Comparison of ENCODE assay signal across 8 cellular contexts in genomic region chr3:52055537-52056351, GRCh38. TPM values are rescaled to one million over a fixed set of nuclear protein-coding genes. Genes with fewer than 3 reads are reported as not detected.
DNase-seq lines count a peak whose midpoint lies in the region; ATAC-seq and TF ChIP-seq lines count a peak whose summit lies in the region.

No MANE protein-coding gene starts in this region.

- H3K27me3 Mint-ChIP-seq in activated T-helper 1 cell treated with anti-CD3 and anti-CD28 coated beads, Interleukin-12 subunit alpha, Interleukin-12 subunit beta, Interleukin-2, Interleukin-4 antibody, amounts not matched to agents 30 ng/mL and 10 ng/mL and 1 ng/mL, durations not matched to agents 14 hours and 24 hours and 36 hours (ENCODE audit: insufficient read depth): peaks cover 2% of the 10 kb centered on the region

- no peak for ATAC-seq in aorta (ENCODE audit: low FRiP score)

- DNase-seq in HCEC 1CT (peak; percentile 61), NOMO-1 treated with DMSO at 0.1 percent for 48 hours (lab: John Stamatoyannopoulos, UW; ENCODE audit: unreplicated experiment) (peak; percentile 43), fibroblast of pulmonary artery (ENCODE audit: low read depth) (peak; percentile 62), aorta (no peak), NCI-H526 treated with DMSO at 0.1 percent for 48 hours (lab: John Stamatoyannopoulos, UW) (no peak)
- DNase-seq in activated T-helper 1 cell treated with anti-CD3 and anti-CD28 coated beads, Interleukin-12 subunit alpha, Interleukin-12 subunit beta, Interleukin-2, Interleukin-4 antibody, amounts not matched to agents 30 ng/mL and 10 ng/mL and 1 ng/mL, durations not matched to agents 14 hours and 24 hours and 36 hours (ENCODE audit: low spot score): peak; percentile 43

- TF ChIP-seq CTCF in fibroblast of pulmonary artery (IDR thresholded peaks at IDR 0.05; ENCODE audit: low read length, missing control alignments): peak; percentile 9

- peaks cover 38% of the 10 kb centered on the region for H3K4me1 Mint-ChIP-seq in activated T-helper 1 cell treated with anti-CD3 and anti-CD28 coated beads, Interleukin-12 subunit alpha, Interleukin-12 subunit beta, Interleukin-2, Interleukin-4 antibody, amounts not matched to agents 30 ng/mL and 10 ng/mL and 1 ng/mL, durations not matched to agents 14 hours and 24 hours and 36 hours (ENCODE audit: low read depth)

- peak overlapping the region; percentile 62 to 65 for H3K27ac ChIP-seq in aorta (ENCODE audit: low read depth in 1 of 2, low read length in 2 of 2)

- H2AFZ ChIP-seq in neuron (ENCODE audit: low read depth, low read length): peak overlapping the region; percentile 53

- peaks cover 28% of the 10 kb centered on the region for H3K36me3 Mint-ChIP-seq in activated T-helper 1 cell treated with anti-CD3 and anti-CD28 coated beads, Interleukin-12 subunit alpha, Interleukin-12 subunit beta, Interleukin-2, Interleukin-4 antibody, amounts not matched to agents 30 ng/mL and 10 ng/mL and 1 ng/mL, durations not matched to agents 14 hours and 24 hours and 36 hours (ENCODE audit: low read depth)

- peak overlapping the region; percentile 85 for H3K27ac Mint-ChIP-seq in activated T-helper 1 cell treated with anti-CD3 and anti-CD28 coated beads, Interleukin-12 subunit alpha, Interleukin-12 subunit beta, Interleukin-2, Interleukin-4 antibody, amounts not matched to agents 30 ng/mL and 10 ng/mL and 1 ng/mL, durations not matched to agents 14 hours and 24 hours and 36 hours

- peak overlapping the region; percentile 90 for H3K4me3 Mint-ChIP-seq in activated T-helper 1 cell treated with anti-CD3 and anti-CD28 coated beads, Interleukin-12 subunit alpha, Interleukin-12 subunit beta, Interleukin-2, Interleukin-4 antibody, amounts not matched to agents 30 ng/mL and 10 ng/mL and 1 ng/mL, durations not matched to agents 14 hours and 24 hours and 36 hours

- H3K9me3 Mint-ChIP-seq in activated T-helper 1 cell treated with anti-CD3 and anti-CD28 coated beads, Interleukin-12 subunit alpha, Interleukin-12 subunit beta, Interleukin-2, Interleukin-4 antibody, amounts not matched to agents 30 ng/mL and 10 ng/mL and 1 ng/mL, durations not matched to agents 14 hours and 24 hours and 36 hours: no peaks in the 10 kb centered on the region

- H3K4me3 ChIP-seq in GM08714 (ENCODE audit: low read length): peak overlapping the region; percentile 71
- H3K4me3 ChIP-seq in fibroblast of pulmonary artery (replicated peaks; ENCODE audit: low read depth, low read length): peak overlapping the region; percentile 83
- H3K4me3 ChIP-seq in neuron (ENCODE audit: low read length): peak overlapping the region; percentile 69
- peak overlapping the region; percentile 71 to 89 for H3K4me3 ChIP-seq in aorta (ENCODE audit: low read length in 2 of 2)

- H3K27me3 ChIP-seq in neuron (ENCODE audit: insufficient read depth, low read length): peaks cover 31% of the 10 kb centered on the region
- H3K27me3 ChIP-seq in aorta (ENCODE audit: control insufficient read depth in 1 of 2, insufficient read depth in 2 of 2, low read length in 1 of 2): no peaks in the 10 kb centered on the region

- 1% methylated on average over 78 to 94 of the region's 94 CpGs for WGBS in aorta, 2 donors

- peaks cover 18% of the 10 kb centered on the region for H3K4me1 ChIP-seq in neuron (ENCODE audit: insufficient read depth, low read length)
- H3K4me1 ChIP-seq in aorta (ENCODE audit: control insufficient read depth in 1 of 2, insufficient read depth in 2 of 2, low read length in 2 of 2): no peaks in the 10 kb centered on the region

- intact Hi-C loops in activated T-helper 1 cell treated with anti-CD3 and anti-CD28 coated beads, Interleukin-12 subunit alpha, Interleukin-12 subunit beta, Interleukin-2, Interleukin-4 antibody, amounts not matched to agents 30 ng/mL and 10 ng/mL and 1 ng/mL, durations not matched to agents 14 hours and 24 hours and 36 hours (cut with micrococcal nuclease): loop anchor here (2.0 to 10.0 kb wide), 8 partner anchors 81 to 1701 kb away; partner anchors contain the start of genes ABHD14A, ABHD14B, C3orf18 and CYB561D2
- intact Hi-C loops in aorta (cut with DNase I): loop anchor here (2.0 to 5.0 kb wide), 3 partner anchors 67 to 87 kb away; no protein-coding TSS in a partner anchor

- H3K36me3 ChIP-seq in neuron (ENCODE audit: insufficient read depth, low read length) (peaks cover 20% of the 10 kb centered on the region), aorta (ENCODE audit: control insufficient read depth in 1 of 2, insufficient read depth in 2 of 2, low read length in 1 of 2) (peaks cover 0 to 7% of the 10 kb centered on the region in 2 donors)

- no peaks in the 10 kb centered on the region for H3K9me3 ChIP-seq in neuron (ENCODE audit: low read length)
- no peaks in the 10 kb centered on the region for H3K9me3 ChIP-seq in aorta (ENCODE audit: control insufficient read depth, low read length)

RNA-seq across cellular contexts. Expression of gene DUSP7, which starts 0.6 kb away (rescaled TPM):
- total RNA-seq in activated T-helper 1 cell treated with anti-CD3 and anti-CD28 coated beads, Interleukin-12 subunit alpha, Interleukin-12 subunit beta, Interleukin-2, Interleukin-4 antibody, amounts not matched to agents 30 ng/mL and 10 ng/mL and 1 ng/mL, durations not matched to agents 14 hours and 24 hours and 36 hours: 35.4 and 37.4 TPM in 2 replicates
- 10 to 100 TPM; 36.8 to 54.1 TPM for total RNA-seq in aorta
- 10 to 100 TPM in 1 of 2 donors, 1 to 10 TPM in 1; 8.8 to 14.4 TPM for polyA plus RNA-seq in aorta

Comparison
In these comparisons a context has a peak if more than half of its experiments do, and no peak if none do; other contexts are left out.
1. DNase-seq: peak in HCEC 1CT (single experiment), NOMO-1 treated with DMSO at 0.1 percent for 48 hours (single experiment), activated T-helper 1 cell treated with anti-CD3 and anti-CD28 coated beads, Interleukin-12 subunit alpha, Interleukin-12 subunit beta, Interleukin-2, Interleukin-4 antibody, amounts not matched to agents 30 ng/mL and 10 ng/mL and 1 ng/mL, durations not matched to agents 14 hours and 24 hours and 36 hours (single experiment) and fibroblast of pulmonary artery (single experiment); none in aorta (0 of 2) and NCI-H526 treated with DMSO at 0.1 percent for 48 hours (single experiment).
2. Peak in every context shown above with its lines, with median percentiles within 50 percentile points of each other: H3K4me3 ChIP-seq.